In the genomic region with DNA sequence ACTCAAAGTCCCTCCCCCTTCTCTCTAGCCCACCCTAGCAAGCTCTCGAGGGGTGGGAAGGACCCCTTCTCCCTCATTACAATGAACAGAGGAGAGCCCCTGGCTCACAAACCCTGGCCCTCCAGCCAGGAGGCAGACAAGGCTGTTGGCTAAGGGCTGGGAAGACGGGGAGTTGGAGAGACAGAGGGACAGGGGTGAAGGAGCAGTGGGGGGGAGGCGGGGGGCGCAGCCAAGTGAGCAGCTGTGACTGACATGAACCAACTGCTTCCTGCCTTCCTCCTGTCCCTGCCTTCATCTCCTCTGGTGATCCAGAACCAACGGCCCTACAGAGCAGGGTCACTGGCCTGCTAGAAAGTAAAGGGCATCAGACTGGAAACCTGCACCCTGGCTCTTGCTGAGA, we compare ENCODE assay signal across 23 cellular contexts.
A peak's percentile ranks its signal among the peaks of the same experiment; 100 is the strongest.
DNase-seq lines count a peak whose midpoint lies in the region; ATAC-seq and TF ChIP-seq lines count a peak whose summit lies in the region.
"Had no signal": no experiment of that assay in that cellular context is flagged by ENCODE, and none has a peak within 500 bp of the region (broad histone marks: within the 10 kb centered on the region; RNA-seq: fewer than 3 reads in every experiment).

No MANE protein-coding gene starts in this region.

- in situ Hi-C loops in KBM-7 (cut with MboI; ENCODE audit: low pct_unique_long_range_greater_than_20kb, low sequenced_read_pairs), result no loop called here

- no CpG with 5 or more reads among the region's 5 CpGs for WGBS in gastroesophageal sphincter (ENCODE audit: low coverage in 1 of 2), 2 donors
- WGBS in upper lobe of left lung, 2 donors, result 92 to 98% methylated on average over 5 of the region's 5 CpGs

- no peaks in the 10 kb centered on the region for H3K36me3 ChIP-seq in gastroesophageal sphincter
- no peaks in the 10 kb centered on the region for H3K36me3 ChIP-seq in neural progenitor cell
- no peaks in the 10 kb centered on the region for H3K36me3 ChIP-seq in upper lobe of left lung
- H3K36me3 ChIP-seq: BE2C had no signal

- H2AFZ ChIP-seq in neural progenitor cell (replicated peaks), result no peak overlapping the region
- H2AFZ ChIP-seq: GM23338 had no signal

- H3K27ac ChIP-seq in gastroesophageal sphincter (peak overlapping the region in 3 of 4 donors; percentile 2 to 33 (median 17)), neural progenitor cell (no peak overlapping the region), upper lobe of left lung (peak overlapping the region in 3 of 4 donors; percentile 6 to 16 (median 11))
- H3K27ac ChIP-seq: A549 had no signal

- H3K27me3 Mint-ChIP-seq in HFFc6 (ENCODE audit: insufficient read depth), result peaks cover 7% of the 10 kb centered on the region
- H3K27me3 Mint-ChIP-seq in neural progenitor cell (ENCODE audit: insufficient read depth, low read depth), result peaks cover 2% of the 10 kb centered on the region
- H3K27me3 Mint-ChIP-seq: CD4-positive, alpha-beta T cell had no signal

- no peak overlapping the region for H3K4me2 ChIP-seq in neural progenitor cell
- H3K4me2 ChIP-seq: A549, GM23338 had no signal

- H3K9me3 ChIP-seq in gastroesophageal sphincter, result no peaks in the 10 kb centered on the region
- no peaks in the 10 kb centered on the region for H3K9me3 ChIP-seq in neural progenitor cell (ENCODE audit: low read depth)
- no peaks in the 10 kb centered on the region for H3K9me3 ChIP-seq in upper lobe of left lung
- H3K9me3 ChIP-seq: A549, BE2C, Caco-2 had no signal

- H3K4me3 ChIP-seq in gastroesophageal sphincter, result no peak overlapping the region
- H3K4me3 ChIP-seq in neural progenitor cell, result no peak overlapping the region
- no peak overlapping the region for H3K4me3 ChIP-seq in upper lobe of left lung
- H3K4me3 ChIP-seq: A549, GM23338 had no signal

- no peaks in the 10 kb centered on the region for H4K20me1 ChIP-seq in neural progenitor cell (ENCODE audit: low read depth)

- no peak for DNase-seq in HFFc6
- no peak for DNase-seq in neural progenitor cell (ENCODE audit: low spot score)
- peak in 1 of 2 donors; percentile 64 for DNase-seq in upper lobe of left lung
- DNase-seq in KBM-7, result no peak
- DNase-seq in SKM-1 treated with dmso at 0.1 percent for 144 hours (lab: John Stamatoyannopoulos, UW; ENCODE audit: unreplicated experiment), result no peak
- no peak for DNase-seq in Ammon's horn (ENCODE audit: low spot score)
- DNase-seq: BE2C; Caco-2; CD4-positive, alpha-beta T cell; DMS153; HCEC 1CT; KG1; NCI-H1092 treated with DMSO at 0.1 percent for 48 hours; NCI-H146; NCI-H2029; NCI-H226; NCI-H510A treated with DMSO at 0.1 percent for 48 hours; NCI-H774; NK-92 treated with Interleukin-12 subunit alpha and Interleukin-12 subunit beta, amount 100 ng/mL, for 24 hours; SIG-M5 had no signal

- H3K4me3 Mint-ChIP-seq in HFFc6 (no peak overlapping the region), neural progenitor cell (no peak overlapping the region)
- H3K4me3 Mint-ChIP-seq: CD4-positive, alpha-beta T cell; GM23338 had no signal

- H3K79me2 ChIP-seq in neural progenitor cell (ENCODE audit: low read depth), result no peaks in the 10 kb centered on the region

- H3K36me3 Mint-ChIP-seq in HFFc6 (ENCODE audit: low read depth) (peaks cover 7% of the 10 kb centered on the region), neural progenitor cell (no peaks in the 10 kb centered on the region)

- peaks cover 2 to 67% (median 15%) of the 10 kb centered on the region in 3 donors for H3K4me1 ChIP-seq in gastroesophageal sphincter
- H3K4me1 ChIP-seq in neural progenitor cell, result peaks cover 25% of the 10 kb centered on the region
- H3K4me1 ChIP-seq in upper lobe of left lung, result peaks cover 24 to 32% (median 26%) of the 10 kb centered on the region in 4 donors

- H3K27ac Mint-ChIP-seq in HFFc6 (peak overlapping the region; percentile 13; the same call in 1 of the 2 replicates), neural progenitor cell (peak overlapping the region; percentile 50)
- H3K27ac Mint-ChIP-seq: CD4-positive, alpha-beta T cell; GM23338 had no signal

- no peaks in the 10 kb centered on the region for H3K9me3 Mint-ChIP-seq in HFFc6
- H3K9me3 Mint-ChIP-seq in neural progenitor cell, result no peaks in the 10 kb centered on the region
- H3K9me3 Mint-ChIP-seq: CD4-positive, alpha-beta T cell; GM23338 had no signal

- H3K4me1 Mint-ChIP-seq in HFFc6 (ENCODE audit: low read depth) (peaks cover 66% of the 10 kb centered on the region), neural progenitor cell (peaks cover 24% of the 10 kb centered on the region)

- no peaks in the 10 kb centered on the region for H3K27me3 ChIP-seq in gastroesophageal sphincter
- no peaks in the 10 kb centered on the region for H3K27me3 ChIP-seq in neural progenitor cell
- no peaks in the 10 kb centered on the region for H3K27me3 ChIP-seq in upper lobe of left lung
- H3K27me3 ChIP-seq: BE2C had no signal

- TF ChIP-seq CTCF in HFFc6 (IDR thresholded peaks at IDR 0.05) (no peak), gastroesophageal sphincter (IDR thresholded peaks at IDR 0.05) (no peak), neural progenitor cell (IDR thresholded peaks at IDR 0.05) (no peak), upper lobe of left lung (IDR thresholded peaks at IDR 0.05) (no peak)

- TF ChIP-seq EP300 in gastroesophageal sphincter (IDR thresholded peaks at IDR 0.05), result no peak
- no peak for TF ChIP-seq EP300 in upper lobe of left lung (IDR thresholded peaks at IDR 0.05)

- ATAC-seq in gastroesophageal sphincter (no peak), upper lobe of left lung (ENCODE audit: low FRiP score in 2 of 2) (no peak)
- ATAC-seq: A549, GM23338 had no signal

- TF ChIP-seq POLR2A in gastroesophageal sphincter (IDR thresholded peaks at IDR 0.05), result no peak
- TF ChIP-seq POLR2A in upper lobe of left lung (IDR thresholded peaks at IDR 0.05), result no peak

- H3F3A ChIP-seq in neural progenitor cell (ENCODE audit: low read depth), result no peaks in the 10 kb centered on the region

- H3K9ac ChIP-seq in neural progenitor cell, result no peak overlapping the region
